ENCODE assay signal across 14 cellular contexts in the genomic region with DNA sequence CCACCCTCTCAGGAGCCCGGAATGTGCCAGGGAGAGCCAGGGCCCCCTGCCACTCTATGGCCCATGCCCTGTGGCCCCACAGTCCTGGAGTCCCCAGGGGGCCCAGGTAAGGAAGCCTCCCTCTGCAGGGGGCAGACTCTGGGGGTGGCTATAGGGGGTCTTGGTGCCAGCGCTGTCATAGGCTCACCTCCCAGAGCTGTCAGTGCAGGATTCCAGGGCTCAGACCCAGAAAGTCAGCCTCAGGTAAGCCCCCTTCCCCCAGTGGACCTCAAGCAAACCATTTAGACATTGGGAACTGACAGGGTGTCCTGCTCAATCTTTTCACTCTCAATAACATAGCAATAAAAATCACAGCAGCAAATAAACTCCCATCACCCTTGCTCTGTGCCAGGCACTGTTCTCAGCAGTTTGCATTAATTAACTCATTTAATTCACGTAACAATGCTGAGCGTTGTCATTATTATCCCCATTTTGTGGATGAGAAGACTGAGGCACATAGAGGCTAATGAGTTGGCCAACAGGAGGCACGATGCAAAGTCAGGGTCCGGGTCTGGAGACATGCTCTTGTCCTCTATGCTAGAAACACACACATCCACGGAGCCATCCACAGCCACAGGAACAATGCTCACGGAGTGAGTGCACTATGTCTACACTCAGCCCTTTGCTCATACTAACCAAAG.
DNase-seq lines count a peak whose midpoint lies in the region; ATAC-seq and TF ChIP-seq lines count a peak whose summit lies in the region.
"Had no signal": no experiment of that assay in that cellular context is flagged by ENCODE, and none has a peak within 500 bp of the region (broad histone marks: within the 10 kb centered on the region; RNA-seq: fewer than 3 reads in every experiment).

No MANE protein-coding gene starts in this region.

- no peak overlapping the region for H2BK120ac ChIP-seq in mesendoderm (ENCODE audit: low read depth, low read length)

- TF ChIP-seq CTCF in ascending aorta (IDR thresholded peaks at IDR 0.05) = no peak
- TF ChIP-seq CTCF in osteoblast (IDR thresholded peaks at IDR 0.05; ENCODE audit: extremely low read depth, low read depth, low read length) = no peak
- no peak for TF ChIP-seq CTCF in thyroid gland (IDR thresholded peaks at IDR 0.05)

- H3K4me1 ChIP-seq in ascending aorta (peaks cover 57 to 96% of the 10 kb centered on the region in 2 donors), osteoblast (ENCODE audit: insufficient read depth, low read length) (peaks cover 55% of the 10 kb centered on the region), thyroid gland (peaks cover 98 to 100% of the 10 kb centered on the region in 2 donors), mesendoderm (ENCODE audit: control insufficient read depth, low read depth, low read length) (peaks cover 17% of the 10 kb centered on the region)

- H4K8ac ChIP-seq in mesendoderm (ENCODE audit: low read depth, low read length) = no peak overlapping the region

- no peak overlapping the region for H4K5ac ChIP-seq in mesendoderm (ENCODE audit: low read length)

- H2AFZ ChIP-seq in osteoblast (ENCODE audit: low read length) = no peak overlapping the region

- peaks cover 88% of the 10 kb centered on the region for H3K79me2 ChIP-seq in osteoblast (ENCODE audit: insufficient read depth, low read length)
- no peaks in the 10 kb centered on the region for H3K79me2 ChIP-seq in mesendoderm (ENCODE audit: control insufficient read depth, insufficient read depth, low read length)

- H3K27me3 ChIP-seq in ascending aorta (no peaks in the 10 kb centered on the region), osteoblast (ENCODE audit: insufficient read depth, low read length) (no peaks in the 10 kb centered on the region), thyroid gland (no peaks in the 10 kb centered on the region), mesendoderm (ENCODE audit: insufficient read depth, low read length, poor library complexity) (no peaks in the 10 kb centered on the region)
- H3K27me3 ChIP-seq: BLaER1 had no signal

- H3K4ac ChIP-seq in mesendoderm (ENCODE audit: low read depth, low read length) = no peak overlapping the region

- ATAC-seq in left cardiac atrium = peak; percentile 0 to 12
- no peak for ATAC-seq in HG03095 (IDR thresholded peaks at IDR 0.05; ENCODE audit: unreplicated experiment)
- ATAC-seq: HCT116; naive thymus-derived CD4-positive, alpha-beta T cell; PC-3 had no signal

- H3K27ac ChIP-seq in ascending aorta (peak overlapping the region; percentile 98 to 100), osteoblast (ENCODE audit: low read depth, low read length) (peak overlapping the region; percentile 80), thyroid gland (peak overlapping the region; percentile 96 to 99 (median 97)), mesendoderm (ENCODE audit: low read depth, low read length) (no peak overlapping the region)
- H3K27ac ChIP-seq: BLaER1 had no signal

- no peak overlapping the region for H2BK5ac ChIP-seq in mesendoderm (ENCODE audit: low read length)

- H3K79me1 ChIP-seq in mesendoderm (ENCODE audit: low read length) = no peaks in the 10 kb centered on the region

- no peak overlapping the region for H2AK5ac ChIP-seq in mesendoderm (ENCODE audit: low read length)

- no peak overlapping the region for H3K23ac ChIP-seq in mesendoderm (ENCODE audit: low read length)

- no peak overlapping the region for H3K9ac ChIP-seq in mesendoderm (ENCODE audit: low read length)

- H4K20me1 ChIP-seq in osteoblast (ENCODE audit: insufficient read depth, low read length) = peaks cover 3% of the 10 kb centered on the region

- DNase-seq in ascending aorta (ENCODE audit: low spot score in 2 of 2) = no peak
- no peak for DNase-seq in left cardiac atrium
- peak; percentile 27 for DNase-seq in osteoblast (ENCODE audit: insufficient read length, low spot score, missing footprints)
- no peak for DNase-seq in thyroid gland
- DNase-seq in activated CD8-positive, alpha-beta memory T cell treated with anti-CD3 and anti-CD28 coated beads, Interleukin-2, amount 50 U/mL, for 48 hours = no peak
- no peak for DNase-seq in mesendoderm
- DNase-seq in NCI-H2081 (lab: John Stamatoyannopoulos, UW) = no peak
- DNase-seq: activated effector memory CD4-positive, alpha-beta T cell treated with anti-CD3 and anti-CD28 coated beads, Interleukin-2, amount 50 U/mL, for 16 hours; foreskin fibroblast; naive thymus-derived CD4-positive, alpha-beta T cell; PC-3 had no signal

- no peak overlapping the region for H3K56ac ChIP-seq in mesendoderm (ENCODE audit: low read length)

- peaks cover 13 to 41% of the 10 kb centered on the region in 2 donors for H3K36me3 ChIP-seq in ascending aorta
- peaks cover 8% of the 10 kb centered on the region for H3K36me3 ChIP-seq in osteoblast (ENCODE audit: insufficient read depth, low read length)
- H3K36me3 ChIP-seq in thyroid gland = no peaks in the 10 kb centered on the region
- H3K36me3 ChIP-seq in mesendoderm (ENCODE audit: control insufficient read depth, insufficient read depth, low read length) = no peaks in the 10 kb centered on the region

- H3K9me3 ChIP-seq in ascending aorta = no peaks in the 10 kb centered on the region
- no peaks in the 10 kb centered on the region for H3K9me3 ChIP-seq in osteoblast (ENCODE audit: low read depth, low read length)
- no peaks in the 10 kb centered on the region for H3K9me3 ChIP-seq in thyroid gland
- H3K9me3 ChIP-seq: BLaER1 had no signal

- no peak for TF ChIP-seq POLR2A in thyroid gland (IDR thresholded peaks at IDR 0.05)

- intact Hi-C loops in ascending aorta (cut with DNase I) (no loop called here), left cardiac atrium (cut with DNase I) (no loop called here), thyroid gland (cut with DNase I) (no loop called here)

- H3K18ac ChIP-seq in mesendoderm (ENCODE audit: low read length) = no peak overlapping the region

- H3K4me2 ChIP-seq in osteoblast (ENCODE audit: insufficient read depth, low read length) (no peak overlapping the region), mesendoderm (ENCODE audit: low read length) (no peak overlapping the region)
- H3K4me2 ChIP-seq: BLaER1 had no signal

- WGBS in thyroid gland, 2 donors = 75 to 79% methylated on average over 8 of the region's 8 CpGs
- WGBS in mesendoderm (ENCODE audit: extremely low coverage, insufficient coverage, low lambda C conversion rate) = no CpG with 5 or more reads among the region's 8 CpGs

- no peak overlapping the region for H2BK15ac ChIP-seq in mesendoderm (replicated peaks; ENCODE audit: low read depth)

- H3K4me3 ChIP-seq in ascending aorta (peak overlapping the region in 1 of 2 donors; percentile 50), osteoblast (ENCODE audit: insufficient read depth, low read length) (no peak overlapping the region), thyroid gland (replicated peaks in 1 of 3) (no peak overlapping the region), mesendoderm (ENCODE audit: low read length) (no peak overlapping the region)
- H3K4me3 ChIP-seq: BLaER1 had no signal
